In the genomic region with DNA sequence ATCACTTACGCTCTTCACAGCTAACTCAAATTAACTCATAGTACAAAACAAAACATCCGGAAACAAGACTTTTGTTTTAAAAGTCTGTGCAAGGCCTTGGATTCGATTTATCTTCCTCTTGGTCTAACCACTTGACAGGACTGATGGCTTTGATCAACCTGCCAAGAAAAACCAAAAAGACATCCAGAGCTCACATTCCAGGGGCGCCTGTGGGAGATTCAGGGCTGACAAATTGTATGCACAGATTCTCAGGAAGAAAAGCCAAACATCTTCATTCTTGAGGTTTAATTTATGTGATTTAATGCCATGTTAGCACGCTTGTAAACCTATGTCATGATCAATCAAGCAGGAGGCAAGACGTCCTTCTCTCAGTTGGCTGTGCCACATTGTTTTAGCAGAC, we compare ENCODE assay signal across 17 cellular contexts.
DNase-seq lines count a peak whose midpoint lies in the region; ATAC-seq and TF ChIP-seq lines count a peak whose summit lies in the region.
"Had no signal": no experiment of that assay in that cellular context is flagged by ENCODE, and none has a peak within 500 bp of the region (broad histone marks: within the 10 kb centered on the region; RNA-seq: fewer than 3 reads in every experiment).

No MANE protein-coding gene starts in this region.

- no peak overlapping the region for H3K4me2 ChIP-seq in mesenchymal stem cell (ENCODE audit: low read length, poor library complexity, severe bottlenecking)

- no peak overlapping the region for H3K27ac ChIP-seq in brain microvascular endothelial cell
- H3K27ac ChIP-seq in mesenchymal stem cell (ENCODE audit: low read length, poor library complexity, severe bottlenecking), result no peak overlapping the region
- H3K27ac ChIP-seq: colonic mucosa, esophagus muscularis mucosa, pancreas, RWPE1 had no signal

- in situ Hi-C loops in brain microvascular endothelial cell (cut with HindIII; ENCODE audit: low pct_ligation_motif_present, low sequenced_read_pairs), result no loop called here

- H4K8ac ChIP-seq in mesenchymal stem cell (ENCODE audit: low read length), result no peak overlapping the region

- H2BK12ac ChIP-seq in mesenchymal stem cell (ENCODE audit: low read length in 2 of 2), result no peak overlapping the region

- no peak overlapping the region for H2AK5ac ChIP-seq in mesenchymal stem cell (ENCODE audit: low read length, severe bottlenecking)

- H3K4ac ChIP-seq in mesenchymal stem cell (ENCODE audit: low read depth in 1 of 2, low read length in 2 of 2), result no peak overlapping the region

- WGBS in mesenchymal stem cell, result 58% methylated on average over 6 of the region's 6 CpGs

- no peak overlapping the region for H4K91ac ChIP-seq in mesenchymal stem cell (ENCODE audit: low read length)

- H3K14ac ChIP-seq in mesenchymal stem cell (ENCODE audit: low read length in 2 of 2), result no peak overlapping the region

- no peak overlapping the region for H2BK120ac ChIP-seq in mesenchymal stem cell (ENCODE audit: low read depth, low read length)

- H2BK5ac ChIP-seq in mesenchymal stem cell (ENCODE audit: low read depth, low read length, poor library complexity, severe bottlenecking), result no peak overlapping the region

- no peak overlapping the region for H3K18ac ChIP-seq in mesenchymal stem cell (ENCODE audit: low read depth in 1 of 2, low read length in 2 of 2)

- H3K36me3 ChIP-seq in brain microvascular endothelial cell (replicated peaks), result no peaks in the 10 kb centered on the region
- H3K36me3 ChIP-seq in mesenchymal stem cell (ENCODE audit: control insufficient read depth in 1 of 2, insufficient read depth in 2 of 2, low read depth in 1 of 2, low read length in 2 of 2), result no peaks in the 10 kb centered on the region
- H3K36me3 ChIP-seq: colonic mucosa, esophagus muscularis mucosa, pancreas had no signal

- no peaks in the 10 kb centered on the region for H3K9me3 ChIP-seq in mesenchymal stem cell (ENCODE audit: control insufficient read depth, low read length)
- H3K9me3 ChIP-seq: colonic mucosa, esophagus muscularis mucosa, pancreas had no signal

- H2AFZ ChIP-seq in mesenchymal stem cell (ENCODE audit: low read depth, low read length), result no peak overlapping the region

- ATAC-seq in omental fat pad (ENCODE audit: low FRiP score) (no peak), GM18861 (IDR thresholded peaks at IDR 0.05; ENCODE audit: unreplicated experiment) (no peak)
- ATAC-seq: activated CD4-positive, alpha-beta T cell treated with anti-CD3 and anti-CD28 coated beads for 36 hours; activated naive CD8-positive, alpha-beta T cell treated with anti-CD3 and anti-CD28 coated beads, Interleukin-2, amount 50 U/mL, for 24 hours; pancreas had no signal

- H3K4me3 ChIP-seq in AG09309 (ENCODE audit: control insufficient read depth, low read depth, low read length) (no peak overlapping the region), brain microvascular endothelial cell (ENCODE audit: low read depth, low read length) (no peak overlapping the region), mesenchymal stem cell (ENCODE audit: insufficient read depth in 1 of 2, low read depth in 1 of 2, low read length in 2 of 2) (no peak overlapping the region)
- H3K4me3 ChIP-seq: colonic mucosa, esophagus muscularis mucosa, pancreas had no signal

- DNase-seq in AG09309 (ENCODE audit: low read depth), result peak; percentile 56
- peak; percentile 64 for DNase-seq in HT1080 (ENCODE audit: low read depth)
- DNase-seq in brain microvascular endothelial cell, result peak; percentile 79
- peak; percentile 72 for DNase-seq in mesenchymal stem cell
- no peak for DNase-seq in activated naive CD4-positive, alpha-beta T cell (lab: John Stamatoyannopoulos, UW)
- DNase-seq in omental fat pad (ENCODE audit: low spot score), result no peak
- DNase-seq in NCI-H345 treated with DMSO at 0.1 percent for 48 hours (lab: John Stamatoyannopoulos, UW; ENCODE audit: unreplicated experiment), result no peak
- DNase-seq: activated CD4-positive, alpha-beta T cell treated with anti-CD3 and anti-CD28 coated beads for 36 hours; activated naive CD8-positive, alpha-beta T cell treated with anti-CD3 and anti-CD28 coated beads, Interleukin-2, amount 50 U/mL, for 24 hours; activated T-cell treated with anti-CD3 and anti-CD28 coated beads, Interleukin-2, amount 50 U/mL, for 1 hour; colonic mucosa; KG1; NCI-H1694 treated with DMSO at 0.1 percent for 48 hours; pancreas had no signal

- H3K27me3 ChIP-seq in brain microvascular endothelial cell (replicated peaks) (peaks cover 15% of the 10 kb centered on the region), mesenchymal stem cell (ENCODE audit: control insufficient read depth in 1 of 2, insufficient read depth in 1 of 2, low read length in 2 of 2) (peaks cover 17 to 38% of the 10 kb centered on the region in 2 experiments)
- H3K27me3 ChIP-seq: colonic mucosa, esophagus muscularis mucosa had no signal

- no peaks in the 10 kb centered on the region for H3K79me1 ChIP-seq in mesenchymal stem cell (replicated peaks; ENCODE audit: low read length, poor library complexity, severe bottlenecking)

- TF ChIP-seq CTCF in AG09309 (IDR thresholded peaks at IDR 0.05; ENCODE audit: control insufficient read depth, insufficient read depth, low read depth, low read length, missing control alignments) (no peak), brain microvascular endothelial cell (IDR thresholded peaks at IDR 0.05; ENCODE audit: low read depth, low read length, missing control alignments) (no peak), omental fat pad (IDR thresholded peaks at IDR 0.05) (no peak)

- H3K23ac ChIP-seq in mesenchymal stem cell (ENCODE audit: low read length in 2 of 2), result no peak overlapping the region

- no peak overlapping the region for H2BK15ac ChIP-seq in mesenchymal stem cell (ENCODE audit: low read depth, poor library complexity, severe bottlenecking)

- peaks cover 2% of the 10 kb centered on the region for H3K4me1 ChIP-seq in mesenchymal stem cell (ENCODE audit: control insufficient read depth, insufficient read depth, low read depth, low read length)
- H3K4me1 ChIP-seq: colonic mucosa, pancreas had no signal

- no peak overlapping the region for H3K9ac ChIP-seq in mesenchymal stem cell (ENCODE audit: low read length)

Comparison
In these comparisons a context has a peak if more than half of its experiments do, and no peak if none do; other contexts are left out.
1. DNase-seq: peak in AG09309 (single experiment), HT1080 (single experiment), brain microvascular endothelial cell (single experiment) and mesenchymal stem cell (single experiment); none in activated naive CD4-positive, alpha-beta T cell (0 of 4), omental fat pad (single experiment) and NCI-H345 treated with DMSO at 0.1 percent for 48 hours (single experiment).